ENCODE assay signal across 17 cellular contexts in the genomic region with DNA sequence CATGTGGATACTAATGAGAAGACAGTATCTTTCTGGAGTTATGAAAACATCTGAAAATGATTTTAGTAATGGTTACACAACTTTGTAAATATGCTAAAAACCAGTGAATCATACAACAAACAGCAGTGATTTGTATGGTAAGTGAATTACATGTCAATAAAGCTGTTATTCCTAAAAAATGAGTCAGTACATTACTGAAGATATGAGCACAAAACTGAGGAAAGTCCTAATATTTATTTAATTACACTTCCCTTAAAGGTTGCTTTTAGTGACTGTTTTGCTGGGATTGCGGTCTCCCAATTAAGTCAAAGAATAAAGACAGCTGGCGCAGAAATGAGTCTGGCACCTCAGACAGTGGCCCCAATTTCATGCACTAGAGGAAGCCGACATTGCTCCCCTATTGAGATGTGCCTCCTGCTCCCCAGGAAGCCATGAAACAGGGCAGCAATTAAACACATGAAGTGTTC. TPM values are rescaled to one million over a fixed set of nuclear protein-coding genes. Genes with fewer than 3 reads are reported as not detected.
DNase-seq lines count a peak whose midpoint lies in the region; ATAC-seq and TF ChIP-seq lines count a peak whose summit lies in the region.
"Had no signal": no experiment of that assay in that cellular context is flagged by ENCODE, and none has a peak within 500 bp of the region (broad histone marks: within the 10 kb centered on the region; RNA-seq: fewer than 3 reads in every experiment).

No MANE protein-coding gene starts in this region.

- H3K4me3 ChIP-seq in body of pancreas: no peak overlapping the region
- H3K4me3 ChIP-seq: colonic mucosa, thoracic aorta had no signal

- DNase-seq in HCEC 1CT (peak; percentile 98), NCI-H748 (lab: John Stamatoyannopoulos, UW; ENCODE audit: unreplicated experiment) (peak; percentile 85), cerebellar cortex (ENCODE audit: low spot score) (peak; percentile 24), retina (peak; percentile 39), body of pancreas (no peak), natural killer cell (no peak)
- DNase-seq in stimulated activated CD4-positive, alpha-beta T cell treated with anti-CD3 and anti-CD28 coated beads, Interleukin-2, amount 100 ng/mL, for 24 hours: no peak
- DNase-seq: activated CD4-positive, alpha-beta T cell treated with anti-CD3 and anti-CD28 coated beads, Interleukin-2, amount 50 U/mL, for 4 hours; activated gamma-delta T cell treated with Interleukin-2 at 50 U/mL for 16 hours; colonic mucosa; DMS153; glutamatergic neuron; H9; naive thymus-derived CD8-positive, alpha-beta T cell; NCI-H2029 treated with DMSO at 0.1 percent for 48 hours had no signal

- ATAC-seq in body of pancreas: no peak
- no peak for ATAC-seq in natural killer cell
- ATAC-seq in activated T-helper 17 cell treated with anti-CD3 and anti-CD28 coated beads, Interleukin-2, amount 50 U/mL, for 72 hours (replicated peaks): no peak
- ATAC-seq: naive thymus-derived CD8-positive, alpha-beta T cell had no signal

- H3K4me1 Mint-ChIP-seq in natural killer cell: no peaks in the 10 kb centered on the region
- no peaks in the 10 kb centered on the region for H3K4me1 Mint-ChIP-seq in activated T-helper 17 cell treated with anti-CD3 and anti-CD28 coated beads, Interleukin-2, amount 50 U/mL, for 72 hours
- H3K4me1 Mint-ChIP-seq: naive thymus-derived CD8-positive, alpha-beta T cell had no signal

- TF ChIP-seq POLR2A in body of pancreas (IDR thresholded peaks at IDR 0.05): no peak

- peaks cover 31 to 44% of the 10 kb centered on the region in 2 donors for H3K27me3 Mint-ChIP-seq in natural killer cell (ENCODE audit: low read depth in 2 of 2)
- H3K27me3 Mint-ChIP-seq in activated T-helper 17 cell treated with anti-CD3 and anti-CD28 coated beads, Interleukin-2, amount 50 U/mL, for 72 hours: peaks cover 42% of the 10 kb centered on the region

- TF ChIP-seq CTCF in body of pancreas (IDR thresholded peaks at IDR 0.05) (no peak), natural killer cell (IDR thresholded peaks at IDR 0.05) (no peak)

- H3K27ac Mint-ChIP-seq in natural killer cell: no peak overlapping the region
- H3K27ac Mint-ChIP-seq in activated T-helper 17 cell treated with anti-CD3 and anti-CD28 coated beads, Interleukin-2, amount 50 U/mL, for 72 hours: no peak overlapping the region
- H3K27ac Mint-ChIP-seq: naive thymus-derived CD8-positive, alpha-beta T cell had no signal

- 90 to 91% methylated on average over 3 of the region's 3 CpGs for WGBS in body of pancreas, 2 donors

- H3K9me3 Mint-ChIP-seq in natural killer cell: no peaks in the 10 kb centered on the region
- H3K9me3 Mint-ChIP-seq in activated T-helper 17 cell treated with anti-CD3 and anti-CD28 coated beads, Interleukin-2, amount 50 U/mL, for 72 hours: no peaks in the 10 kb centered on the region
- H3K9me3 Mint-ChIP-seq: H9 had no signal

- no peaks in the 10 kb centered on the region for H3K36me3 Mint-ChIP-seq in natural killer cell
- no peaks in the 10 kb centered on the region for H3K36me3 Mint-ChIP-seq in activated T-helper 17 cell treated with anti-CD3 and anti-CD28 coated beads, Interleukin-2, amount 50 U/mL, for 72 hours (ENCODE audit: low read depth)

- H3K36me3 ChIP-seq in body of pancreas (replicated peaks in 1 of 2; ENCODE audit: insufficient read depth in 1 of 2, low read depth in 2 of 2): no peaks in the 10 kb centered on the region
- H3K36me3 ChIP-seq: colonic mucosa, thoracic aorta had no signal

- H3K9me3 ChIP-seq in body of pancreas: no peaks in the 10 kb centered on the region
- H3K9me3 ChIP-seq: colonic mucosa, thoracic aorta had no signal

- H3K4me3 Mint-ChIP-seq in natural killer cell: no peak overlapping the region
- no peak overlapping the region for H3K4me3 Mint-ChIP-seq in activated T-helper 17 cell treated with anti-CD3 and anti-CD28 coated beads, Interleukin-2, amount 50 U/mL, for 72 hours
- H3K4me3 Mint-ChIP-seq: H9; naive thymus-derived CD8-positive, alpha-beta T cell had no signal

- no peaks in the 10 kb centered on the region for H3K4me1 ChIP-seq in body of pancreas
- H3K4me1 ChIP-seq: colonic mucosa had no signal

- H3K27me3 ChIP-seq in body of pancreas: no peaks in the 10 kb centered on the region
- H3K27me3 ChIP-seq: colonic mucosa had no signal

- intact Hi-C loops in body of pancreas (cut with DNase I): no loop called here
- intact Hi-C loops in natural killer cell (cut with micrococcal nuclease): no loop called here

- no peak overlapping the region for H3K27ac ChIP-seq in body of pancreas
- H3K27ac ChIP-seq: colonic mucosa, thoracic aorta had no signal

RNA-seq across cellular contexts. Expression of gene FSIP1, which starts 50.9 kb away (rescaled TPM):
- total RNA-seq in body of pancreas (under 1 TPM in 1 of 2 donors, not detected in 1; 0.33 TPM), natural killer cell (1 to 10 TPM; 1.1 to 2.3 (median 1.8) TPM)
- under 1 TPM; 0.32 to 0.34 TPM for total RNA-seq in activated T-helper 17 cell treated with anti-CD3 and anti-CD28 coated beads, Interleukin-2, amount 50 U/mL, for 72 hours

Comparison
In these comparisons a context has a peak if more than half of its experiments do, and no peak if none do; other contexts are left out.
1. DNase-seq: peak in HCEC 1CT (single experiment), NCI-H748 (single experiment), cerebellar cortex (single experiment) and retina (single experiment); none in body of pancreas (0 of 4), stimulated activated CD4-positive, alpha-beta T cell treated with anti-CD3 and anti-CD28 coated beads, Interleukin-2, amount 100 ng/mL, for 24 hours (0 of 2) and natural killer cell (single experiment).